31 cellular contexts compared by ENCODE assay signal in genomic region chr10:95458014-95458413, GRCh38.
DNase-seq lines count a peak whose midpoint lies in the region; ATAC-seq and TF ChIP-seq lines count a peak whose summit lies in the region.
"Had no signal": no experiment of that assay in that cellular context is flagged by ENCODE, and none has a peak within 500 bp of the region (broad histone marks: within the 10 kb centered on the region; RNA-seq: fewer than 3 reads in every experiment).

No MANE protein-coding gene starts in this region.

- H3K36me3 ChIP-seq in heart right ventricle (no peaks in the 10 kb centered on the region), hepatocyte (replicated peaks; ENCODE audit: insufficient read depth, low read depth) (no peaks in the 10 kb centered on the region), muscle layer of duodenum (ENCODE audit: control insufficient read depth in 1 of 2, insufficient read depth in 2 of 2, low read length in 2 of 2) (no peaks in the 10 kb centered on the region), vagina (no peaks in the 10 kb centered on the region)
- H3K36me3 ChIP-seq: Peyer's patch, SJCRH30, WERI-Rb-1 had no signal

- H3K4me3 Mint-ChIP-seq in activated naive CD4-positive, alpha-beta T cell treated with anti-CD3 and anti-CD28 coated beads, Interleukin-2, amount 10 ng/mL, durations not matched to agents 7 days and 5 days: no peak overlapping the region
- H3K4me3 Mint-ChIP-seq: activated naive CD8-positive, alpha-beta T cell; H9; naive B cell; type B pancreatic cell had no signal

- H2AFZ ChIP-seq in hepatocyte: no peak overlapping the region

- ATAC-seq in heart right ventricle (no peak), left ventricle myocardium superior (no peak), GM21825 (IDR thresholded peaks at IDR 0.05; ENCODE audit: unreplicated experiment) (no peak)
- ATAC-seq: left colon had no signal

- no peaks in the 10 kb centered on the region for H3K9me3 ChIP-seq in heart right ventricle
- no peaks in the 10 kb centered on the region for H3K9me3 ChIP-seq in hepatocyte (ENCODE audit: low read depth)
- no peaks in the 10 kb centered on the region for H3K9me3 ChIP-seq in muscle layer of duodenum (ENCODE audit: control insufficient read depth in 1 of 2, low read length in 2 of 2)
- no peaks in the 10 kb centered on the region for H3K9me3 ChIP-seq in vagina
- H3K9me3 ChIP-seq: Peyer's patch, SJCRH30 had no signal

- no peaks in the 10 kb centered on the region for H4K20me1 ChIP-seq in hepatocyte (ENCODE audit: insufficient read depth, poor library complexity, severe bottlenecking)

- H3K27me3 ChIP-seq in heart right ventricle: no peaks in the 10 kb centered on the region
- H3K27me3 ChIP-seq in hepatocyte: no peaks in the 10 kb centered on the region
- H3K27me3 ChIP-seq in muscle layer of duodenum (ENCODE audit: low read depth, low read length): no peaks in the 10 kb centered on the region
- H3K27me3 ChIP-seq in vagina: no peaks in the 10 kb centered on the region
- H3K27me3 ChIP-seq: Peyer's patch, SJCRH30 had no signal

- H3K27me3 Mint-ChIP-seq in activated naive CD4-positive, alpha-beta T cell treated with anti-CD3 and anti-CD28 coated beads, Interleukin-2, amount 10 ng/mL, durations not matched to agents 7 days and 5 days: peaks cover 7% of the 10 kb centered on the region
- H3K27me3 Mint-ChIP-seq: activated naive CD8-positive, alpha-beta T cell; type B pancreatic cell had no signal

- H3K9me3 Mint-ChIP-seq in activated naive CD4-positive, alpha-beta T cell treated with anti-CD3 and anti-CD28 coated beads, Interleukin-2, amount 10 ng/mL, durations not matched to agents 7 days and 5 days: no peaks in the 10 kb centered on the region
- H3K9me3 Mint-ChIP-seq: H9, naive B cell, type B pancreatic cell had no signal

- WGBS in heart right ventricle, 2 donors: 71 to 72% methylated on average over 2 of the region's 2 CpGs
- 60% methylated on average over 2 of the region's 2 CpGs for WGBS in hepatocyte (ENCODE audit: low lambda C conversion rate, missing lambda C conversion rate)

- no peak overlapping the region for H3K4me3 ChIP-seq in heart right ventricle
- H3K4me3 ChIP-seq in hepatocyte: no peak overlapping the region
- no peak overlapping the region for H3K4me3 ChIP-seq in muscle layer of duodenum (ENCODE audit: low read depth in 1 of 2, low read length in 2 of 2)
- H3K4me3 ChIP-seq in vagina: no peak overlapping the region
- H3K4me3 ChIP-seq: coronary artery, Peyer's patch, SJCRH30 had no signal

- no peak overlapping the region for H3K27ac Mint-ChIP-seq in activated naive CD4-positive, alpha-beta T cell treated with anti-CD3 and anti-CD28 coated beads, Interleukin-2, amount 10 ng/mL, durations not matched to agents 7 days and 5 days
- H3K27ac Mint-ChIP-seq: activated naive CD8-positive, alpha-beta T cell; naive B cell; type B pancreatic cell had no signal

- H3K79me2 ChIP-seq in hepatocyte: peaks cover 4% of the 10 kb centered on the region

- H3K36me3 Mint-ChIP-seq in activated naive CD4-positive, alpha-beta T cell treated with anti-CD3 and anti-CD28 coated beads, Interleukin-2, amount 10 ng/mL, durations not matched to agents 7 days and 5 days: no peaks in the 10 kb centered on the region
- H3K36me3 Mint-ChIP-seq: activated naive CD8-positive, alpha-beta T cell; naive B cell; type B pancreatic cell had no signal

- no peak for DNase-seq in heart right ventricle
- DNase-seq in left ventricle myocardium superior: no peak
- DNase-seq in hepatocyte (ENCODE audit: low spot score): no peak
- DNase-seq in vagina (ENCODE audit: extremely low spot score in 2 of 2): no peak
- no peak for DNase-seq in activated naive CD4-positive, alpha-beta T cell treated with anti-CD3 and anti-CD28 coated beads, Interleukin-2, amount 10 ng/mL, durations not matched to agents 7 days and 5 days
- no peak for DNase-seq in NCI-H2171 treated with DMSO at 0.1 percent for 48 hours (lab: John Stamatoyannopoulos, UW)
- DNase-seq: 8988T; activated CD4-positive, alpha-beta T cell treated with anti-CD3 and anti-CD28 coated beads for 48 hours; activated effector memory CD4-positive, alpha-beta T cell treated with Interleukin-2 at 50 U/mL for 16 hours; COR-L47; effector memory CD4-positive, alpha-beta T cell; foreskin fibroblast; H9; left colon; mesendoderm; naive B cell; NCI-H1417 treated with DMSO at 0.1 percent for 48 hours; NCI-H2081; NCI-H2227 treated with DMSO at 0.1 percent for 48 hours; Peyer's patch; stimulated activated CD4-positive, alpha-beta T cell treated with anti-CD3 and anti-CD28 coated beads, Interleukin-4, amount 100 ng/mL, for 24 hours; SW 1271; T-helper 9 cell; WERI-Rb-1 had no signal

- CTCF ChIA-PET in activated naive CD4-positive, alpha-beta T cell treated with anti-CD3 and anti-CD28 coated beads, Interleukin-2, amount 10 ng/mL, durations not matched to agents 7 days and 5 days (lab: Charles Lee): no interaction called here

- intact Hi-C loops in heart right ventricle (cut with DNase I): no loop called here
- intact Hi-C loops in left ventricle myocardium superior (cut with micrococcal nuclease): no loop called here
- intact Hi-C loops in vagina (cut with DNase I): no loop called here

- H3K9me2 ChIP-seq in hepatocyte (replicated peaks; ENCODE audit: insufficient read depth): no peaks in the 10 kb centered on the region

- H3K4me2 ChIP-seq in hepatocyte: peak overlapping the region; percentile 15

- TF ChIP-seq POLR2A in vagina (IDR thresholded peaks at IDR 0.05): no peak

- no peak for TF ChIP-seq CTCF in heart right ventricle (IDR thresholded peaks at IDR 0.05)
- TF ChIP-seq CTCF in hepatocyte (IDR thresholded peaks at IDR 0.05; ENCODE audit: poor library complexity): no peak
- no peak for TF ChIP-seq CTCF in vagina (IDR thresholded peaks at IDR 0.05)

- H3K4me1 ChIP-seq in heart right ventricle: peaks cover 0 to 71% (median 47%) of the 10 kb centered on the region in 9 donors
- peaks cover 43% of the 10 kb centered on the region for H3K4me1 ChIP-seq in hepatocyte (ENCODE audit: insufficient read depth)
- peaks cover 0 to 65% of the 10 kb centered on the region in 2 donors for H3K4me1 ChIP-seq in muscle layer of duodenum (ENCODE audit: control insufficient read depth in 1 of 2, insufficient read depth in 2 of 2, low read length in 2 of 2)
- peaks cover 31% of the 10 kb centered on the region for H3K4me1 ChIP-seq in vagina

- no peaks in the 10 kb centered on the region for H3K4me1 Mint-ChIP-seq in activated naive CD4-positive, alpha-beta T cell treated with anti-CD3 and anti-CD28 coated beads, Interleukin-2, amount 10 ng/mL, durations not matched to agents 7 days and 5 days
- H3K4me1 Mint-ChIP-seq: naive B cell had no signal

- H3K27ac ChIP-seq in heart right ventricle (peak overlapping the region in 7 of 10 donors; percentile 37 to 94 (median 56)), hepatocyte (peak overlapping the region; percentile 74), muscle layer of duodenum (ENCODE audit: low read length) (peak overlapping the region; percentile 35), vagina (peak overlapping the region; percentile 9)
- H3K27ac ChIP-seq: C4-2B, SJCRH30, WERI-Rb-1 had no signal

Comparison
In these comparisons a context has a peak if more than half of its experiments do, and no peak if none do; other contexts are left out.
1. H3K27ac ChIP-seq: peak in every context shown above with its lines; median percentile 74 in hepatocyte; 56 in heart right ventricle; 35 in muscle layer of duodenum; 9 in vagina.